12 cellular contexts compared by ENCODE assay signal in the genomic region with DNA sequence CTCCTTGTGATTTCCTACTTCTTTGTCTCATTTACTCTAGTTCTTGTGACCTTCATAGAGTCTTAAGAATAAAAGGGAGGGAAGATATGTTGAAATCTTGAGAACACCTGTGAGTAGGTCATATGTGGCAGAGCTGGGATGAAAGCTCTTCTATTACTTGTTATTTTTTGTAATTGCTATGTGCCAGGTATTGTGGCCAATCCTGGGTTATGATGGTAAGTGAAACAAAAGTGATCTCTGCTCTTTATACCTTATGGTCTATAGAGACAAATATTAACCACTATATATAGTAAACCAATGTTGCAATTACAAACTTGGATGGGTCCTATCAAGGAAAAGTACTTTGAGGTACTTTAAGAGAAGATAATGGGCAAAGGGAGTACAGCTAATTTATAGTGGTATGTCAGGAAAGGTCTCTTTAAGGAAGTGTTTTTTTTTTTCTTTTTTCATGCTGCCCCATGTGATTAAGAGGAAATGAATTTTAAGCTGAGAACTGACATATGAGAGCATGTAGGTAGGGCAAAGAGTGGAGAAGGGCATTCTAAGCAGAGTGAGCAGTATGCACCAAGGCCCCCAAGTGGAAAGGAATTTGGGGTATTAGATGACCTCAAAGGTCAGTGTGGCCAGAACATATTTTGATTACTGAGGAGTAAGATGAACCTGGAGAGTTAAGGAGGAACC. TPM values are rescaled to one million over a fixed set of nuclear protein-coding genes. Genes with fewer than 3 reads are reported as not detected.
A peak's percentile ranks its signal among the peaks of the same experiment; 100 is the strongest.
DNase-seq lines count a peak whose midpoint lies in the region; ATAC-seq, FAIRE-seq and TF ChIP-seq lines count a peak whose summit lies in the region.
"Had no signal": no experiment of that assay in that cellular context is flagged by ENCODE, and none has a peak within 500 bp of the region (broad histone marks: within the 10 kb centered on the region; RNA-seq: fewer than 3 reads in every experiment).

No MANE protein-coding gene starts in this region.

- H3K4me1 Mint-ChIP-seq in memory B cell (peaks cover 16% of the 10 kb centered on the region), H9 (peaks cover 7 to 10% of the 10 kb centered on the region in 2 experiments)

- POLR2A ChIA-PET in GM10248 (lab: Yijun Ruan, JAX), result interaction anchor here (0.5 kb wide), 1 partner anchor 13 kb away, joined by 3 read pairs; no protein-coding TSS in a partner anchor

- H3K27me3 Mint-ChIP-seq in memory B cell (no peaks in the 10 kb centered on the region), H9 (ENCODE audit: low read depth) (no peaks in the 10 kb centered on the region)
- H3K27me3 Mint-ChIP-seq: activated CD4-positive, alpha-beta T cell treated with anti-CD3 and anti-CD28 coated beads, Interleukin-2, amount 10 ng/mL, durations not matched to agents 7 days and 5 days had no signal

- no peak overlapping the region for H3K4me3 Mint-ChIP-seq in memory B cell
- no peak overlapping the region for H3K4me3 Mint-ChIP-seq in H9
- H3K4me3 Mint-ChIP-seq: activated CD4-positive, alpha-beta T cell treated with anti-CD3 and anti-CD28 coated beads, Interleukin-2, amount 10 ng/mL, durations not matched to agents 7 days and 5 days; HFFc6 had no signal

- no peak overlapping the region for H3K9ac ChIP-seq in H9 (ENCODE audit: extremely low read depth, insufficient read length, low read length)

- CTCF ChIA-PET in GM10248 (lab: Yijun Ruan, JAX), result interaction anchor here (0.6 to 6.7 kb wide), 9 partner anchors 11 to 292 kb away, joined by 3 to 43 read pairs (median 4); no protein-coding TSS in a partner anchor

- H3K4me1 ChIP-seq in H9 (ENCODE audit: insufficient read depth, low read length), result peaks cover 5% of the 10 kb centered on the region; the same call in 1 of the 2 replicates

- H3K4me2 ChIP-seq in H9 (ENCODE audit: insufficient read depth, insufficient read length, low read length), result no peak overlapping the region

- H2BK120ac ChIP-seq in H9 (ENCODE audit: low read depth, low read length, poor library complexity, severe bottlenecking), result no peak overlapping the region

- H2BK20ac ChIP-seq in H9 (ENCODE audit: low read depth, low read length, poor library complexity, severe bottlenecking), result no peak overlapping the region

- H4K8ac ChIP-seq in H9 (replicated peaks; ENCODE audit: insufficient read length, low read depth, low read length), result no peak overlapping the region

- no peaks in the 10 kb centered on the region for H3K9me3 Mint-ChIP-seq in memory B cell
- no peaks in the 10 kb centered on the region for H3K9me3 Mint-ChIP-seq in H9
- H3K9me3 Mint-ChIP-seq: activated CD4-positive, alpha-beta T cell treated with anti-CD3 and anti-CD28 coated beads, Interleukin-2, amount 10 ng/mL, durations not matched to agents 7 days and 5 days; HFFc6 had no signal

- no peak overlapping the region for H3K4ac ChIP-seq in H9 (ENCODE audit: low read depth, low read length)

- ATAC-seq in HG03196 (IDR thresholded peaks at IDR 0.05; ENCODE audit: unreplicated experiment) (peak; percentile 47), memory B cell (ENCODE audit: low read depth) (peak; percentile 79)

- H2BK5ac ChIP-seq in H9 (ENCODE audit: insufficient read length, low read length), result no peak overlapping the region

- H2BK15ac ChIP-seq in H9 (ENCODE audit: low read depth, low read length), result no peak overlapping the region

- H4K91ac ChIP-seq in H9 (ENCODE audit: insufficient read length, low read depth, low read length), result no peak overlapping the region

- peaks cover 2% of the 10 kb centered on the region for H3K36me3 Mint-ChIP-seq in memory B cell
- peaks cover 0 to 5% (median 5%) of the 10 kb centered on the region in 3 experiments; a peak in 3 of 7 replicates for H3K36me3 Mint-ChIP-seq in H9 (ENCODE audit: insufficient read depth in 1 of 3, low read depth in 3 of 3)

- H3T11ph ChIP-seq in H9 (ENCODE audit: low read length), result no peak overlapping the region

- no peaks in the 10 kb centered on the region for H4K20me1 ChIP-seq in H9 (ENCODE audit: control insufficient read depth, insufficient read depth, insufficient read length)

- no peak overlapping the region for H3K18ac ChIP-seq in H9 (ENCODE audit: insufficient read length, low read depth, low read length)

- no peak for FAIRE-seq in RCC 7860 (lab: Jason Lieb, UNC)

- H2AFZ ChIP-seq in H9 (ENCODE audit: low read length), result no peak overlapping the region

- H3K9me3 ChIP-seq in H9 (ENCODE audit: control insufficient read depth, low read depth, low read length), result no peaks in the 10 kb centered on the region
- H3K9me3 ChIP-seq: esophagus muscularis mucosa had no signal

- no peak overlapping the region for H3K27ac ChIP-seq in H9 (ENCODE audit: insufficient read length, low read depth, low read length)
- H3K27ac ChIP-seq: esophagus muscularis mucosa had no signal

- no peak overlapping the region for H2BK12ac ChIP-seq in H9 (ENCODE audit: insufficient read length, low read depth, low read length)

- TF ChIP-seq CTCF in H9 (conservative IDR thresholded peaks at IDR 0.05) (no peak), GM10248 (IDR thresholded peaks at IDR 0.05; ENCODE audit: control extremely low read depth, extremely low read depth, low read depth, missing control alignments) (no peak)

- H3K14ac ChIP-seq in H9 (ENCODE audit: insufficient read depth, low read length), result no peak overlapping the region

- no peak overlapping the region for H3K23ac ChIP-seq in H9 (ENCODE audit: insufficient read length, low read depth, low read length)

- H3K56ac ChIP-seq in H9 (ENCODE audit: insufficient read length, low read depth, low read length), result no peak overlapping the region

- DNase-seq in NCI-H2107 treated with DMSO at 0.1 percent for 48 hours (lab: John Stamatoyannopoulos, UW; ENCODE audit: unreplicated experiment) (peak; percentile 30), NCI-H2107 (lab: John Stamatoyannopoulos, UW) (no peak), RCC 7860 (ENCODE audit: low spot score) (peak; percentile 10), memory B cell (ENCODE audit: low spot score in 2 of 2) (no peak), H9 (no peak), GM10248 (ENCODE audit: extremely low spot score) (no peak)
- no peak for DNase-seq in stimulated activated CD4-positive, alpha-beta T cell treated with anti-CD3 and anti-CD28 coated beads, Interleukin-4, amount 100 ng/mL, for 4 hours
- DNase-seq: activated CD4-positive, alpha-beta T cell treated with anti-CD3 and anti-CD28 coated beads, Interleukin-2, amount 10 ng/mL, durations not matched to agents 7 days and 5 days; amniotic stem cell; HFFc6 had no signal

- no peak overlapping the region for H4K5ac ChIP-seq in H9 (ENCODE audit: insufficient read length, low read depth, low read length)

- no peak overlapping the region for H2AK5ac ChIP-seq in H9 (ENCODE audit: insufficient read length, low read length)

- H3K79me2 ChIP-seq in H9 (ENCODE audit: insufficient read depth, low read length), result peaks cover 30% of the 10 kb centered on the region

- no peaks in the 10 kb centered on the region for H3K27me3 ChIP-seq in H9 (ENCODE audit: insufficient read depth, low read length)
- H3K27me3 ChIP-seq: esophagus muscularis mucosa had no signal

- no peaks in the 10 kb centered on the region for H3K23me2 ChIP-seq in H9 (ENCODE audit: insufficient read length, low read depth, low read length, poor library complexity, severe bottlenecking)

- peaks cover 11% of the 10 kb centered on the region for H3K79me1 ChIP-seq in H9 (ENCODE audit: insufficient read depth, low read depth, low read length, poor library complexity, severe bottlenecking)

- H3K27ac Mint-ChIP-seq in memory B cell (no peak overlapping the region), H9 (no peak overlapping the region)
- H3K27ac Mint-ChIP-seq: activated CD4-positive, alpha-beta T cell treated with anti-CD3 and anti-CD28 coated beads, Interleukin-2, amount 10 ng/mL, durations not matched to agents 7 days and 5 days; HFFc6 had no signal

RNA-seq across cellular contexts. Expression of gene POU2F1, which starts 43.2 kb away (rescaled TPM):
- total RNA-seq in H9 (2021), result 54.8 and 62.5 TPM in 2 replicates

Comparison
In these comparisons a context has a peak if more than half of its experiments do, and no peak if none do; other contexts are left out.
1. DNase-seq: peak in NCI-H2107 treated with DMSO at 0.1 percent for 48 hours (single experiment) and RCC 7860 (single experiment); none in NCI-H2107 (single experiment), memory B cell (0 of 2), H9 (single experiment), stimulated activated CD4-positive, alpha-beta T cell treated with anti-CD3 and anti-CD28 coated beads, Interleukin-4, amount 100 ng/mL, for 4 hours (0 of 2) and GM10248 (single experiment).